6 cellular contexts compared by ENCODE assay signal in genomic region chr14:19272235-19272634, GRCh38.
DNase-seq lines count a peak whose midpoint lies in the region; ATAC-seq, FAIRE-seq and TF ChIP-seq lines count a peak whose summit lies in the region.
"Not testable (repeated sequence)": the region's sequence is repeated elsewhere in the genome, so short reads cannot be mapped to it uniquely, and the experiment has no call there.

No MANE protein-coding gene starts in this region.

- not testable (repeated sequence) for H3K9me3 Mint-ChIP-seq in stimulated activated naive CD8-positive, alpha-beta T cell treated with anti-CD3 and anti-CD28 coated beads, Interleukin-15, amount 100 ng/mL, for 72 hours

- H3K27ac ChIP-seq in A549, body of pancreas, lower lobe of right lung, upper lobe of right lung: not testable (repeated sequence)

- TF ChIP-seq CTCF in A549 (IDR thresholded peaks at IDR 0.05); body of pancreas (IDR thresholded peaks at IDR 0.05); lower lobe of right lung (IDR thresholded peaks at IDR 0.05); mucosa of descending colon (IDR thresholded peaks at IDR 0.05); upper lobe of right lung (IDR thresholded peaks at IDR 0.05): not testable (repeated sequence)

- not testable (repeated sequence) for H3K4me3 ChIP-seq in A549, body of pancreas, lower lobe of right lung, mucosa of descending colon, upper lobe of right lung

- H3K27me3 ChIP-seq in body of pancreas; lower lobe of right lung (ENCODE audit: low read depth); upper lobe of right lung: not testable (repeated sequence)

- H3K36me3 ChIP-seq in body of pancreas (replicated peaks in 1 of 2; ENCODE audit: insufficient read depth in 1 of 2, low read depth in 2 of 2); lower lobe of right lung; mucosa of descending colon (ENCODE audit: low read depth); upper lobe of right lung: not testable (repeated sequence)

- H3K4me1 ChIP-seq in A549; body of pancreas; lower lobe of right lung; mucosa of descending colon (ENCODE audit: low read depth); upper lobe of right lung: not testable (repeated sequence)

- not testable (repeated sequence) for DNase-seq in A549 (ENCODE audit: low read depth in 1 of 2, low spot score in 1 of 2); body of pancreas; lower lobe of right lung; mucosa of descending colon; stimulated activated naive CD8-positive, alpha-beta T cell treated with anti-CD3 and anti-CD28 coated beads, Interleukin-15, amount 100 ng/mL, for 72 hours; upper lobe of right lung

- not testable (repeated sequence) for H3K4me2 ChIP-seq in A549

- not testable (repeated sequence) for H3K27ac Mint-ChIP-seq in stimulated activated naive CD8-positive, alpha-beta T cell treated with anti-CD3 and anti-CD28 coated beads, Interleukin-15, amount 100 ng/mL, for 72 hours

- not testable (repeated sequence) for H3K4me3 Mint-ChIP-seq in stimulated activated naive CD8-positive, alpha-beta T cell treated with anti-CD3 and anti-CD28 coated beads, Interleukin-15, amount 100 ng/mL, for 72 hours

- TF ChIP-seq RAD21 in A549 (conservative IDR thresholded peaks at IDR 0.05 in 1 of 2, IDR thresholded peaks at IDR 0.05 in 1 of 2): not testable (repeated sequence)

- POLR2A ChIA-PET in A549 (lab: Yijun Ruan, JAX): not testable (repeated sequence)

- H3K9me3 ChIP-seq in A549, body of pancreas, lower lobe of right lung, mucosa of descending colon, upper lobe of right lung: not testable (repeated sequence)

- not testable (repeated sequence) for TF ChIP-seq EP300 in A549 (IDR thresholded peaks at IDR 0.05)

- no CpG with 5 or more reads among the region's 1 CpG for WGBS in A549 (ENCODE audit: missing lambda C conversion rate)
- no CpG with 5 or more reads among the region's 1 CpG for WGBS in body of pancreas, 2 donors

- peak; percentile 31 to 43; a peak in 3 of 6 replicates for ATAC-seq in A549
- peak; percentile 21 for ATAC-seq in body of pancreas
- ATAC-seq in lower lobe of right lung: peak; percentile 35 to 52
- peak; percentile 38 for ATAC-seq in mucosa of descending colon
- ATAC-seq in stimulated activated naive CD8-positive, alpha-beta T cell treated with anti-CD3 and anti-CD28 coated beads, Interleukin-15, amount 100 ng/mL, for 72 hours: peak; percentile 24
- ATAC-seq in upper lobe of right lung: peak; percentile 56

- not testable (repeated sequence) for FAIRE-seq in A549 (lab: Jason Lieb, UNC)

- H3K4me1 Mint-ChIP-seq in stimulated activated naive CD8-positive, alpha-beta T cell treated with anti-CD3 and anti-CD28 coated beads, Interleukin-15, amount 100 ng/mL, for 72 hours: not testable (repeated sequence)

- intact Hi-C loops in body of pancreas (cut with DNase I); lower lobe of right lung (cut with DNase I); mucosa of descending colon (cut with DNase I, micrococcal nuclease); upper lobe of right lung (cut with DNase I): not testable (repeated sequence)

- not testable (repeated sequence) for TF ChIP-seq POLR2A in A549 (IDR thresholded peaks at IDR 0.05; ENCODE audit: low read length); body of pancreas (IDR thresholded peaks at IDR 0.05)

- not testable (repeated sequence) for H3K27me3 Mint-ChIP-seq in stimulated activated naive CD8-positive, alpha-beta T cell treated with anti-CD3 and anti-CD28 coated beads, Interleukin-15, amount 100 ng/mL, for 72 hours

- CTCF ChIA-PET in A549 (lab: Yijun Ruan, JAX): not testable (repeated sequence)
